Comparison of ENCODE assay signal across 30 cellular contexts in genomic region chr11:2258501-2259465, GRCh38. TPM values are rescaled to one million over a fixed set of nuclear protein-coding genes. Genes with fewer than 3 reads are reported as not detected.
DNase-seq lines count a peak whose midpoint lies in the region; ATAC-seq, FAIRE-seq and TF ChIP-seq lines count a peak whose summit lies in the region.
"Had no signal": no experiment of that assay in that cellular context is flagged by ENCODE, and none has a peak within 500 bp of the region (broad histone marks: within the 10 kb centered on the region; RNA-seq: fewer than 3 reads in every experiment).

No MANE protein-coding gene starts in this region.

- no peaks in the 10 kb centered on the region for H3K9me3 ChIP-seq in Peyer's patch
- no peaks in the 10 kb centered on the region for H3K9me3 ChIP-seq in stomach
- H3K9me3 ChIP-seq: breast epithelium had no signal

- ATAC-seq in HG03097 (IDR thresholded peaks at IDR 0.05; ENCODE audit: low FRiP score, unreplicated experiment), result no peak
- ATAC-seq: GM12878; stimulated activated naive B cell treated with anti-CD40 and anti-IgM and Interleukin-4, amounts not matched to agents 10 μg/mL and 1 μg/mL and 100 μg/mL, for 72 hours had no signal

- no peak for FAIRE-seq in RCC 7860 (lab: Jason Lieb, UNC)
- FAIRE-seq: GM12878, TTC549 had no signal

- DNase-seq in activated naive CD4-positive, alpha-beta T cell (lab: John Stamatoyannopoulos, UW), result no peak
- DNase-seq in Peyer's patch, result peak; percentile 14 to 41 (median 36)
- peak; percentile 86 for DNase-seq in mesenteric fat pad (ENCODE audit: low spot score)
- peak; percentile 20 for DNase-seq in stomach
- DNase-seq in RCC 7860 (ENCODE audit: low spot score), result no peak
- no peak for DNase-seq in progenitor cell of endocrine pancreas (ENCODE audit: low spot score, unreplicated experiment)
- DNase-seq: activated gamma-delta T cell; amniotic stem cell; GOT3; mammary epithelial cell; NCI-H1092 treated with DMSO at 0.1 percent for 48 hours; NCI-H187 treated with DMSO at 0.1 percent for 48 hours; NCI-H526 treated with DMSO at 0.1 percent for 48 hours; stimulated activated CD4-positive, alpha-beta T cell treated with anti-CD3 and anti-CD28 coated beads, Interleukin-12 subunit alpha, Interleukin-12 subunit beta, amount 100 ng/mL, for 4 hours; stimulated activated CD4-positive, alpha-beta T cell treated with anti-CD3 and anti-CD28 coated beads, Interleukin-4, amount 100 ng/mL, for 24 hours; stimulated activated naive B cell treated with anti-CD40 and anti-IgM and Interleukin-4, amounts not matched to agents 10 μg/mL and 1 μg/mL and 100 μg/mL, for 72 hours; T-helper 1 cell had no signal

- 89 to 95% (median 93%) methylated on average over 23 to 29 of the region's 29 CpGs for WGBS in stomach, 5 donors

- intact Hi-C loops in stomach (cut with DNase I; ENCODE audit: low total_unique reads), result no loop called here

- no peaks in the 10 kb centered on the region for H3K9me3 Mint-ChIP-seq in activated naive CD4-positive, alpha-beta T cell treated with anti-CD3 and anti-CD28 coated beads, Interleukin-2, amount 50 U/mL, for 24 hours
- peaks cover 7% of the 10 kb centered on the region for H3K9me3 Mint-ChIP-seq in progenitor cell of endocrine pancreas (ENCODE audit: low read depth)
- H3K9me3 Mint-ChIP-seq: stimulated activated naive B cell treated with anti-CD40 and anti-IgM and Interleukin-4, amounts not matched to agents 10 μg/mL and 1 μg/mL and 100 μg/mL, for 72 hours had no signal

- no peaks in the 10 kb centered on the region for H3K4me1 ChIP-seq in Peyer's patch
- H3K4me1 ChIP-seq in stomach, result peaks cover 0 to 10% (median 6%) of the 10 kb centered on the region in 4 donors

- no peak for TF ChIP-seq EP300 in stomach (IDR thresholded peaks at IDR 0.05)

- no peak overlapping the region for H3K4me3 Mint-ChIP-seq in activated naive CD4-positive, alpha-beta T cell treated with anti-CD3 and anti-CD28 coated beads, Interleukin-2, amount 50 U/mL, for 24 hours
- H3K4me3 Mint-ChIP-seq in progenitor cell of endocrine pancreas (ENCODE audit: low read depth), result no peak overlapping the region
- H3K4me3 Mint-ChIP-seq: CD14-positive monocyte; stimulated activated naive B cell treated with anti-CD40 and anti-IgM and Interleukin-4, amounts not matched to agents 10 μg/mL and 1 μg/mL and 100 μg/mL, for 72 hours had no signal

- H3K27me3 Mint-ChIP-seq in activated naive CD4-positive, alpha-beta T cell treated with anti-CD3 and anti-CD28 coated beads, Interleukin-2, amount 50 U/mL, for 24 hours, result no peaks in the 10 kb centered on the region
- peaks cover 33% of the 10 kb centered on the region for H3K27me3 Mint-ChIP-seq in progenitor cell of endocrine pancreas

- no peaks in the 10 kb centered on the region for H3K4me1 Mint-ChIP-seq in activated naive CD4-positive, alpha-beta T cell treated with anti-CD3 and anti-CD28 coated beads, Interleukin-2, amount 50 U/mL, for 24 hours
- no peaks in the 10 kb centered on the region for H3K4me1 Mint-ChIP-seq in progenitor cell of endocrine pancreas (ENCODE audit: low read depth)
- H3K4me1 Mint-ChIP-seq: CD14-positive monocyte had no signal

- H3K27ac ChIP-seq in Peyer's patch (no peak overlapping the region), stomach (no peak overlapping the region)
- H3K27ac ChIP-seq: breast epithelium, HL-60 had no signal

- H3K27me3 ChIP-seq in Peyer's patch (no peaks in the 10 kb centered on the region), stomach (peaks cover 0 to 27% (median 0%) of the 10 kb centered on the region in 3 donors)
- H3K27me3 ChIP-seq: breast epithelium had no signal

- H3K36me3 ChIP-seq in Peyer's patch (no peaks in the 10 kb centered on the region), stomach (no peaks in the 10 kb centered on the region)
- H3K36me3 ChIP-seq: breast epithelium had no signal

- TF ChIP-seq POLR2A in Peyer's patch (IDR thresholded peaks at IDR 0.05) (no peak), stomach (IDR thresholded peaks at IDR 0.05) (no peak)

- H3K4me3 ChIP-seq in Peyer's patch (no peak overlapping the region), stomach (no peak overlapping the region)
- H3K4me3 ChIP-seq: breast epithelium, GM12878 had no signal

- H3K36me3 Mint-ChIP-seq in activated naive CD4-positive, alpha-beta T cell treated with anti-CD3 and anti-CD28 coated beads, Interleukin-2, amount 50 U/mL, for 24 hours, result no peaks in the 10 kb centered on the region
- H3K36me3 Mint-ChIP-seq in progenitor cell of endocrine pancreas (ENCODE audit: insufficient read depth), result no peaks in the 10 kb centered on the region
- H3K36me3 Mint-ChIP-seq: CD14-positive monocyte had no signal

- TF ChIP-seq CTCF in Peyer's patch (IDR thresholded peaks at IDR 0.05) (no peak), stomach (IDR thresholded peaks at IDR 0.05) (no peak), progenitor cell of endocrine pancreas (IDR thresholded peaks at IDR 0.05; ENCODE audit: unreplicated experiment) (no peak)

- peak overlapping the region; percentile 51 for H3K27ac Mint-ChIP-seq in activated naive CD4-positive, alpha-beta T cell treated with anti-CD3 and anti-CD28 coated beads, Interleukin-2, amount 50 U/mL, for 24 hours
- H3K27ac Mint-ChIP-seq in progenitor cell of endocrine pancreas, result no peak overlapping the region
- H3K27ac Mint-ChIP-seq: CD14-positive monocyte; stimulated activated naive B cell treated with anti-CD40 and anti-IgM and Interleukin-4, amounts not matched to agents 10 μg/mL and 1 μg/mL and 100 μg/mL, for 72 hours had no signal

RNA-seq across cellular contexts. Expression of gene ASCL2, which starts 11.6 kb away (rescaled TPM):
- total RNA-seq in Peyer's patch, result 10 to 100 TPM in 1 of 4 donors, 1 to 10 TPM in 3; 7.5 to 11.9 (median 8.4) TPM
- total RNA-seq in mesenteric fat pad, result 0.64 TPM
- 1 to 10 TPM in 1 of 5 donors, not detected in 4; 2.6 TPM for total RNA-seq in stomach
- polyA plus RNA-seq in stomach, result 1 to 10 TPM in 2 of 3 donors, under 1 TPM in 1; 0.81 to 6.3 (median 1.8) TPM
- 1.6 and 2.4 TPM in 2 replicates for total RNA-seq in progenitor cell of endocrine pancreas
- total RNA-seq: fibroblast of lung, glomerular endothelial cell, GM12878, kidney epithelial cell, mammary epithelial cell, renal cortical epithelial cell, SK-MEL-5 had no signal
- polyA plus RNA-seq: AG04450, fibroblast of lung, GM12878 had no signal

RNA-seq across cellular contexts. Expression of gene C11orf21, which starts 42.9 kb away (rescaled TPM):
- total RNA-seq in Peyer's patch (1 to 10 TPM in 3 of 4 donors, not detected in 1; 1.1 to 9.9 (median 1.3) TPM), mesenteric fat pad (1.0 TPM), stomach (1 to 10 TPM in 1 of 5 donors, under 1 TPM in 2, not detected in 2; 0.72 to 1.3 (median 0.92) TPM), progenitor cell of endocrine pancreas (0.69 and 0.87 TPM in 2 replicates)
- polyA plus RNA-seq in stomach, result 1 to 10 TPM in 1 of 3 donors, under 1 TPM in 2; 0.61 to 1.8 (median 0.63) TPM
- total RNA-seq: glomerular endothelial cell, kidney epithelial cell, mammary epithelial cell, SK-MEL-5 had no signal
- polyA plus RNA-seq: AG04450, fibroblast of lung, mammary epithelial cell had no signal

RNA-seq across cellular contexts. Expression of gene TSPAN32, which starts 43.0 kb away (rescaled TPM):
- total RNA-seq in Peyer's patch (1 to 10 TPM in 2 of 4 donors, not detected in 2; 1.6 to 1.7 TPM), mesenteric fat pad (1.3 TPM), stomach (1 to 10 TPM in 1 of 5 donors, not detected in 4; 1.5 TPM), progenitor cell of endocrine pancreas (3.4 and 4.5 TPM in 2 replicates)
- 1 to 10 TPM; 1.1 to 9.0 (median 3.1) TPM for polyA plus RNA-seq in stomach
- total RNA-seq: glomerular endothelial cell, GM12878, mammary epithelial cell, renal cortical epithelial cell, SK-MEL-5 had no signal
- polyA plus RNA-seq: fibroblast of lung, mammary epithelial cell had no signal

Comparison
In these comparisons a context has a peak if more than half of its experiments do, and no peak if none do; other contexts are left out.
1. DNase-seq: peak in Peyer's patch (3 of 3), mesenteric fat pad (single experiment) and stomach (single experiment); none in activated naive CD4-positive, alpha-beta T cell (0 of 4), RCC 7860 (single experiment) and progenitor cell of endocrine pancreas (single experiment).